ENCODE assay signal across 22 cellular contexts in genomic region chr6:96878101-96878500, GRCh38. TPM values are rescaled to one million over a fixed set of nuclear protein-coding genes. Genes with fewer than 3 reads are reported as not detected.
DNase-seq lines count a peak whose midpoint lies in the region; TF ChIP-seq lines count a peak whose summit lies in the region.
"Had no signal": no experiment of that assay in that cellular context is flagged by ENCODE, and none has a peak within 500 bp of the region (broad histone marks: within the 10 kb centered on the region; RNA-seq: fewer than 3 reads in every experiment).

No MANE protein-coding gene starts in this region.

- no peaks in the 10 kb centered on the region for H3K9me3 ChIP-seq in transverse colon
- no peaks in the 10 kb centered on the region for H3K9me3 ChIP-seq in tibial nerve
- H3K9me3 ChIP-seq: MG63, upper lobe of left lung had no signal

- H3K36me3 ChIP-seq in transverse colon (no peaks in the 10 kb centered on the region), tibial nerve (no peaks in the 10 kb centered on the region)
- H3K36me3 ChIP-seq: MG63, upper lobe of left lung had no signal

- H3K4me1 ChIP-seq in transverse colon (peaks cover 0 to 11% (median 0%) of the 10 kb centered on the region in 4 donors), tibial nerve (no peaks in the 10 kb centered on the region)
- H3K4me1 ChIP-seq: upper lobe of left lung had no signal

- H3K27me3 ChIP-seq in transverse colon (no peaks in the 10 kb centered on the region), tibial nerve (no peaks in the 10 kb centered on the region)
- H3K27me3 ChIP-seq: upper lobe of left lung had no signal

- intact Hi-C loops in transverse colon (cut with DNase I; ENCODE audit: low total_unique reads), result no loop called here

- in situ Hi-C loops in transverse colon (cut with MboI; ENCODE audit: low pct_ligation_motif_present in 1 of 4, low pct_unique_long_range_greater_than_20kb in 1 of 4, low sequenced_read_pairs in 3 of 4), result loop anchor here in 1 of 4 donors (25.0 kb wide), 1 partner anchor 341 kb away; no protein-coding TSS in a partner anchor

- no peak overlapping the region for H3K27ac ChIP-seq in RWPE1
- peak overlapping the region; percentile 33 to 50 (median 44) for H3K27ac ChIP-seq in transverse colon
- no peak overlapping the region for H3K27ac ChIP-seq in tibial nerve
- H3K27ac ChIP-seq: upper lobe of left lung, VCaP had no signal

- peak; percentile 25 for DNase-seq in GM04504 (ENCODE audit: low read depth)
- peak; percentile 3 for DNase-seq in RWPE1 (ENCODE audit: low spot score)
- peak; percentile 26 for DNase-seq in left kidney (ENCODE audit: low read depth, low spot score)
- no peak for DNase-seq in transverse colon
- DNase-seq in HEK293T (ENCODE audit: extremely low spot score), result no peak
- no peak for DNase-seq in SW 1271 (lab: John Stamatoyannopoulos, UW)
- no peak for DNase-seq in AG08395 (ENCODE audit: low spot score)
- no peak for DNase-seq in tibial nerve (ENCODE audit: low spot score in 2 of 2)
- DNase-seq: activated CD4-positive, alpha-beta T cell treated with anti-CD3 and anti-CD28 coated beads for 4 hours; activated gamma-delta T cell treated with Interleukin-2 at 50 U/mL for 16 hours; activated T-cell treated with anti-CD3 and anti-CD28 coated beads, Interleukin-2, amount 50 U/mL, for 4 hours; CD4-positive, CD25-positive, alpha-beta regulatory T cell; islet precursor cell; MG63; NCI-H1417 treated with DMSO at 0.1 percent for 48 hours; NCI-H2081; NCI-H345; upper lobe of left lung had no signal

- H3K4me3 ChIP-seq in transverse colon (no peak overlapping the region), tibial nerve (no peak overlapping the region)
- H3K4me3 ChIP-seq: K562, MG63, upper lobe of left lung had no signal

- TF ChIP-seq POLR2A in transverse colon (IDR thresholded peaks at IDR 0.05), result no peak
- no peak for TF ChIP-seq POLR2A in tibial nerve (IDR thresholded peaks at IDR 0.05)

- CTCF ChIA-PET in RWPE1 (lab: Yijun Ruan, JAX), result interaction anchor here (0.6 kb wide), 1 partner anchor 996 kb away, joined by 3 read pairs; no protein-coding TSS in a partner anchor
- CTCF ChIA-PET in HEK293T (lab: Yijun Ruan, JAX), result interaction anchor here (1.2 kb wide), 1 partner anchor 9 kb away, joined by 3 read pairs; no protein-coding TSS in a partner anchor

- TF ChIP-seq CTCF in RWPE1 (conservative IDR thresholded peaks at IDR 0.05; ENCODE audit: low read depth) (no peak), transverse colon (IDR thresholded peaks at IDR 0.05) (no peak), tibial nerve (IDR thresholded peaks at IDR 0.05) (no peak)

- TF ChIP-seq EP300 in transverse colon (IDR thresholded peaks at IDR 0.05; ENCODE audit: low read depth) (no peak), tibial nerve (IDR thresholded peaks at IDR 0.05) (no peak)

- POLR2A ChIA-PET in RWPE1 (lab: Yijun Ruan, JAX; ENCODE audit: low non-redundant PET), result no interaction called here
- POLR2A ChIA-PET in HEK293T (lab: Yijun Ruan, JAX), result interaction anchor here (1.5 kb wide), 1 partner anchor 19 kb away, joined by 3 read pairs; no protein-coding TSS in a partner anchor

TF ChIP-seq in HEK293T, 16 proteins besides CTCF, POLR2A, EP300 and RAD21:
- TF ChIP-seq FOXM1 (IDR thresholded peaks at IDR 0.05; ENCODE audit: borderline replicate concordance) (no peak), HDGF (IDR thresholded peaks at IDR 0.05; ENCODE audit: borderline replicate concordance) (no peak), CTBP1 (IDR thresholded peaks at IDR 0.05; ENCODE audit: borderline replicate concordance) (no peak), SP1 (IDR thresholded peaks at IDR 0.05) (no peak), PKNOX1 (IDR thresholded peaks at IDR 0.05) (no peak), NFRKB (IDR thresholded peaks at IDR 0.05) (no peak), ZNF384 (IDR thresholded peaks at IDR 0.05) (no peak), LEF1 (IDR thresholded peaks at IDR 0.05; ENCODE audit: borderline replicate concordance) (no peak), TARDBP (IDR thresholded peaks at IDR 0.05) (no peak), BHLHE40 (IDR thresholded peaks at IDR 0.05; ENCODE audit: borderline replicate concordance) (no peak), L3MBTL2 (conservative IDR thresholded peaks at IDR 0.05) (no peak), SUZ12 (IDR thresholded peaks at IDR 0.05) (no peak), FOXK2 (IDR thresholded peaks at IDR 0.05) (no peak), FOXA1 (IDR thresholded peaks at IDR 0.05) (no peak), ELF4 (IDR thresholded peaks at IDR 0.05) (no peak), ARNT (IDR thresholded peaks at IDR 0.05) (no peak)
TF ChIP-seq in HEK293T: peak in this region for 0.

RNA-seq across cellular contexts. Expression of gene NDUFAF4, which starts 19.6 kb away (rescaled TPM):
- total RNA-seq in transverse colon, result 10 to 100 TPM in 3 of 4 donors, 1 to 10 TPM in 1; 9.4 to 26.5 (median 20.9) TPM
- 10 to 100 TPM; 13.1 to 22.9 (median 13.8) TPM for total RNA-seq in tibial nerve

RNA-seq across cellular contexts. Expression of gene GPR63, which starts 40.8 kb away (rescaled TPM):
- total RNA-seq in transverse colon (1 to 10 TPM in 2 of 4 donors, under 1 TPM in 1, not detected in 1; 0.82 to 2.4 (median 2.2) TPM), tibial nerve (1 to 10 TPM in 1 of 4 donors, under 1 TPM in 3; 0.20 to 1.3 (median 0.89) TPM)

RNA-seq across cellular contexts. Expression of gene KLHL32, which starts 46.4 kb away (rescaled TPM):
- total RNA-seq in transverse colon (1 to 10 TPM in 2 of 4 donors, not detected in 2; 1.4 to 1.9 TPM), tibial nerve (1 to 10 TPM; 2.0 to 2.5 (median 2.4) TPM)
- total RNA-seq: glomerular endothelial cell, osteocyte had no signal

Comparison
In these comparisons a context has a peak if more than half of its experiments do, and no peak if none do; other contexts are left out.
1. DNase-seq: peak in GM04504 (single experiment), RWPE1 (single experiment) and left kidney (single experiment); none in transverse colon (single experiment), HEK293T (single experiment), SW 1271 (0 of 2), AG08395 (single experiment) and tibial nerve (0 of 2).
2. H3K27ac ChIP-seq: peak in transverse colon (4 of 4); none in RWPE1 (single experiment) and tibial nerve (0 of 4).